ENCODE assay signal across 31 cellular contexts in genomic region chr20:49579195-49579594, GRCh38. TPM values are rescaled to one million over a fixed set of nuclear protein-coding genes. Genes with fewer than 3 reads are reported as not detected.
DNase-seq lines count a peak whose midpoint lies in the region; ATAC-seq and TF ChIP-seq lines count a peak whose summit lies in the region.
"Had no signal": no experiment of that assay in that cellular context is flagged by ENCODE, and none has a peak within 500 bp of the region (broad histone marks: within the 10 kb centered on the region; RNA-seq: fewer than 3 reads in every experiment).

No MANE protein-coding gene starts in this region.

- no peak overlapping the region for H3K4me2 ChIP-seq in MM.1S (ENCODE audit: low read depth, low read length)

- H4K20me1 ChIP-seq in MM.1S (ENCODE audit: insufficient read depth, low read length) = no peaks in the 10 kb centered on the region

- H3K79me2 ChIP-seq in MM.1S (ENCODE audit: low read length) = no peaks in the 10 kb centered on the region

- peaks cover 32% of the 10 kb centered on the region for H3K4me1 ChIP-seq in left ventricle myocardium inferior
- H3K4me1 ChIP-seq in uterus = peaks cover 9 to 19% of the 10 kb centered on the region in 2 donors
- peaks cover 15% of the 10 kb centered on the region for H3K4me1 ChIP-seq in MM.1S (ENCODE audit: low read length)
- H3K4me1 ChIP-seq: foreskin keratinocyte had no signal

- no peak overlapping the region for H3K4me3 ChIP-seq in left ventricle myocardium inferior
- H3K4me3 ChIP-seq in uterus = no peak overlapping the region
- H3K4me3 ChIP-seq in MM.1S (ENCODE audit: low read length) = no peak overlapping the region
- H3K4me3 ChIP-seq: SK-N-MC had no signal

- no peak overlapping the region for H3K9ac ChIP-seq in MM.1S (ENCODE audit: low read length)

- CTCF ChIA-PET in GM10248 (lab: Yijun Ruan, JAX) = interaction anchor here (0.9 to 5.1 kb wide), 5 partner anchors 11 to 46 kb away, joined by 3 to 18 read pairs (median 5); no protein-coding TSS in a partner anchor

- POLR2A ChIA-PET in GM10248 (lab: Yijun Ruan, JAX) = no interaction called here

- peaks cover 3% of the 10 kb centered on the region for H3K36me3 Mint-ChIP-seq in chondrocyte (ENCODE audit: low read depth)
- H3K36me3 Mint-ChIP-seq: activated naive CD8-positive, alpha-beta T cell treated with anti-CD3 and anti-CD28 coated beads for 36 hours; stimulated activated naive B cell treated with anti-CD40 and anti-IgM and Interleukin-4, amounts not matched to agents 10 μg/mL and 1 μg/mL and 100 μg/mL, for 72 hours had no signal

- H3K27me3 Mint-ChIP-seq in chondrocyte (ENCODE audit: low read depth) = no peaks in the 10 kb centered on the region
- H3K27me3 Mint-ChIP-seq: activated CD4-positive, alpha-beta T cell treated with anti-CD3 and anti-CD28 coated beads, Interleukin-2, amount 10 ng/mL, durations not matched to agents 24 days and 14 days; activated CD8-positive, alpha-beta memory T cell treated with anti-CD3 and anti-CD28 coated beads, Interleukin-2, amount 10 ng/mL, durations not matched to agents 7 days and 5 days had no signal

- no peak for ATAC-seq in Right ventricle myocardium inferior
- ATAC-seq: activated CD8-positive, alpha-beta memory T cell treated with anti-CD3 and anti-CD28 coated beads, Interleukin-2, amount 10 ng/mL, durations not matched to agents 7 days and 5 days; activated T-cell treated with anti-CD3 and anti-CD28 coated beads, Interleukin-2, amount 50 U/mL, for 4 hours; foreskin keratinocyte; left colon; stimulated activated naive B cell treated with anti-CD40 and anti-IgM and Interleukin-4, amounts not matched to agents 10 μg/mL and 1 μg/mL and 100 μg/mL, for 72 hours had no signal

- no peak overlapping the region for H2AFZ ChIP-seq in MM.1S (ENCODE audit: low read length)

- peaks cover 89% of the 10 kb centered on the region for H3K4me1 Mint-ChIP-seq in chondrocyte (ENCODE audit: low read depth)
- H3K4me1 Mint-ChIP-seq: activated naive CD8-positive, alpha-beta T cell treated with anti-CD3 and anti-CD28 coated beads for 36 hours; stimulated activated naive B cell treated with anti-CD40 and anti-IgM and Interleukin-4, amounts not matched to agents 10 μg/mL and 1 μg/mL and 100 μg/mL, for 72 hours had no signal

- H3F3A ChIP-seq in MM.1S (ENCODE audit: insufficient read depth, low read length) = no peaks in the 10 kb centered on the region

- DNase-seq in left ventricle myocardium inferior (no peak), Right ventricle myocardium inferior (ENCODE audit: missing footprints) (no peak), chondrocyte (ENCODE audit: low spot score) (no peak), posterior vena cava (ENCODE audit: low spot score) (peak; percentile 50), uterus (no peak), MM.1S (no peak), GM10248 (ENCODE audit: extremely low spot score) (no peak), SK-N-DZ (ENCODE audit: low spot score) (no peak)
- DNase-seq: activated CD4-positive, alpha-beta T cell treated with anti-CD3 and anti-CD28 coated beads, Interleukin-2, amount 10 ng/mL, durations not matched to agents 24 days and 14 days; activated CD8-positive, alpha-beta memory T cell treated with anti-CD3 and anti-CD28 coated beads, Interleukin-2, amount 10 ng/mL, durations not matched to agents 7 days and 5 days; activated gamma-delta T cell; activated naive CD8-positive, alpha-beta T cell treated with anti-CD3 and anti-CD28 coated beads for 36 hours; activated T-cell treated with anti-CD3 and anti-CD28 coated beads, Interleukin-2, amount 50 U/mL, for 4 hours; caudate nucleus; CD8-positive, alpha-beta memory T cell; DMS 273 treated with DMSO at 0.1 percent for 48 hours; foreskin keratinocyte; GOT3; hippocampal formation; immature natural killer cell; NCI-H146; NCI-H2107; stimulated activated naive B cell treated with anti-CD40 and anti-IgM and Interleukin-4, amounts not matched to agents 10 μg/mL and 1 μg/mL and 100 μg/mL, for 72 hours had no signal

- intact Hi-C loops in left ventricle myocardium inferior (cut with micrococcal nuclease) = no loop called here
- intact Hi-C loops in Right ventricle myocardium inferior (cut with DNase I) = no loop called here
- intact Hi-C loops in posterior vena cava (cut with DNase I) = no loop called here
- intact Hi-C loops in uterus (cut with DNase I; ENCODE audit: low total_unique reads) = no loop called here

- no peak for TF ChIP-seq CTCF in left ventricle myocardium inferior (IDR thresholded peaks at IDR 0.05; ENCODE audit: borderline replicate concordance)
- TF ChIP-seq CTCF in chondrocyte (IDR thresholded peaks at IDR 0.05) = no peak
- no peak for TF ChIP-seq CTCF in uterus (IDR thresholded peaks at IDR 0.05)
- TF ChIP-seq CTCF in MM.1S (IDR thresholded peaks at IDR 0.05; ENCODE audit: low read length) = no peak
- no peak for TF ChIP-seq CTCF in GM10248 (IDR thresholded peaks at IDR 0.05; ENCODE audit: control extremely low read depth, extremely low read depth, low read depth, missing control alignments)

- H3K27ac Mint-ChIP-seq in chondrocyte (ENCODE audit: unreplicated experiment) = peak overlapping the region; percentile 95
- H3K27ac Mint-ChIP-seq: activated CD4-positive, alpha-beta T cell treated with anti-CD3 and anti-CD28 coated beads, Interleukin-2, amount 10 ng/mL, durations not matched to agents 24 days and 14 days; activated CD8-positive, alpha-beta memory T cell treated with anti-CD3 and anti-CD28 coated beads, Interleukin-2, amount 10 ng/mL, durations not matched to agents 7 days and 5 days; activated naive CD8-positive, alpha-beta T cell treated with anti-CD3 and anti-CD28 coated beads for 36 hours; CD8-positive, alpha-beta memory T cell; dendritic cell treated with granulocyte-macrophage colony-stimulating factor and Interleukin-4, amounts not matched to agents 40 ng/mL and 50 ng/mL, for 4 days; IgD-negative memory B cell; immature natural killer cell; progenitor cell of endocrine pancreas; stimulated activated naive B cell treated with anti-CD40 and anti-IgM and Interleukin-4, amounts not matched to agents 10 μg/mL and 1 μg/mL and 100 μg/mL, for 72 hours; WTC11 had no signal

- peaks cover 15% of the 10 kb centered on the region for H3K9me3 Mint-ChIP-seq in chondrocyte (ENCODE audit: low read depth)

- no peak for TF ChIP-seq POLR2A in uterus (IDR thresholded peaks at IDR 0.05)

- H3K9me2 ChIP-seq in MM.1S (replicated peaks; ENCODE audit: insufficient read depth, low read length) = no peaks in the 10 kb centered on the region

- H3K27me3 ChIP-seq in left ventricle myocardium inferior (ENCODE audit: low read depth) = no peaks in the 10 kb centered on the region
- H3K27me3 ChIP-seq in uterus = no peaks in the 10 kb centered on the region
- no peaks in the 10 kb centered on the region for H3K27me3 ChIP-seq in MM.1S (replicated peaks; ENCODE audit: insufficient read depth, low read length)

- H3K36me3 ChIP-seq in left ventricle myocardium inferior (no peaks in the 10 kb centered on the region), uterus (no peaks in the 10 kb centered on the region), MM.1S (replicated peaks; ENCODE audit: insufficient read depth, low read length) (no peaks in the 10 kb centered on the region)
- H3K36me3 ChIP-seq: neutrophil had no signal

- H3K4me3 Mint-ChIP-seq in chondrocyte (ENCODE audit: unreplicated experiment) = no peak overlapping the region
- H3K4me3 Mint-ChIP-seq: activated CD4-positive, alpha-beta T cell treated with anti-CD3 and anti-CD28 coated beads, Interleukin-2, amount 10 ng/mL, durations not matched to agents 24 days and 14 days; activated CD8-positive, alpha-beta memory T cell treated with anti-CD3 and anti-CD28 coated beads, Interleukin-2, amount 10 ng/mL, durations not matched to agents 7 days and 5 days; activated naive CD8-positive, alpha-beta T cell treated with anti-CD3 and anti-CD28 coated beads for 36 hours; activated T-cell treated with anti-CD3 and anti-CD28 coated beads, Interleukin-2, amount 50 U/mL, for 4 hours; CD8-positive, alpha-beta memory T cell; dendritic cell treated with granulocyte-macrophage colony-stimulating factor and Interleukin-4, amounts not matched to agents 40 ng/mL and 50 ng/mL, for 4 days; immature natural killer cell; stimulated activated naive B cell treated with anti-CD40 and anti-IgM and Interleukin-4, amounts not matched to agents 10 μg/mL and 1 μg/mL and 100 μg/mL, for 72 hours; WTC11 had no signal

- H3K9me3 ChIP-seq in left ventricle myocardium inferior (replicated peaks) (peaks cover 24% of the 10 kb centered on the region), uterus (no peaks in the 10 kb centered on the region), MM.1S (replicated peaks; ENCODE audit: insufficient read depth, low read length) (no peaks in the 10 kb centered on the region)
- H3K9me3 ChIP-seq: neutrophil had no signal

- H3K27ac ChIP-seq in left ventricle myocardium inferior (replicated peaks) = peak overlapping the region; percentile 83
- peak overlapping the region; percentile 95 to 98 for H3K27ac ChIP-seq in uterus
- H3K27ac ChIP-seq in MM.1S (ENCODE audit: low read length) = no peak overlapping the region
- H3K27ac ChIP-seq: foreskin keratinocyte, neutrophil, SK-N-MC had no signal

RNA-seq across cellular contexts. Expression of gene PTGIS, which starts 11.3 kb away (rescaled TPM):
- 26.3 TPM for total RNA-seq in left ventricle myocardium inferior
- total RNA-seq in Right ventricle myocardium inferior = 24.2 TPM
- 88.7 to 165 TPM (median 91.5 TPM) in 3 replicates for total RNA-seq in chondrocyte
- total RNA-seq in posterior vena cava = 100 to 1,000 TPM; 359 to 447 TPM
- total RNA-seq in uterus = 100 to 1,000 TPM in 3 of 4 donors, 10 to 100 TPM in 1; 64.7 to 460 (median 140) TPM
- 4.9 and 10.9 TPM in 2 replicates for polyA plus RNA-seq in SK-N-DZ (2014; cell fraction: cytosol; rRNA removed)
- 3.0 and 5.4 TPM in 2 replicates for polyA plus RNA-seq in SK-N-DZ (2014; cell fraction: nucleus; rRNA removed)
- total RNA-seq: A673, foreskin keratinocyte had no signal
- polyA plus RNA-seq: foreskin keratinocyte, IgD-negative memory B cell, immature natural killer cell had no signal
